23 cellular contexts compared by ENCODE assay signal in genomic region chr1:1804301-1804700, GRCh38. TPM values are rescaled to one million over a fixed set of nuclear protein-coding genes. Genes with fewer than 3 reads are reported as not detected.
DNase-seq lines count a peak whose midpoint lies in the region; ATAC-seq and TF ChIP-seq lines count a peak whose summit lies in the region.
"Had no signal": no experiment of that assay in that cellular context is flagged by ENCODE, and none has a peak within 500 bp of the region (broad histone marks: within the 10 kb centered on the region; RNA-seq: fewer than 3 reads in every experiment).

No MANE protein-coding gene starts in this region.

- no peak for ATAC-seq in natural killer cell treated with Interleukin-12 subunit alpha and Interleukin-12 subunit beta and Interleukin-15 and Interleukin-18, amount 100 ng/mL, for 72 hours
- ATAC-seq in natural killer cell, result no peak
- ATAC-seq: A549, HCT116, K562 had no signal

- intact Hi-C loops in natural killer cell (cut with micrococcal nuclease), result no loop called here

- H3K4me1 Mint-ChIP-seq in natural killer cell treated with Interleukin-12 subunit alpha and Interleukin-12 subunit beta and Interleukin-15 and Interleukin-18, amount 100 ng/mL, for 72 hours (ENCODE audit: low read depth in 2 of 2), result peaks cover 20 to 30% of the 10 kb centered on the region in 2 donors
- H3K4me1 Mint-ChIP-seq in natural killer cell (peaks cover 26 to 28% of the 10 kb centered on the region in 2 donors), nephron progenitor cell (peaks cover 35% of the 10 kb centered on the region)
- H3K4me1 Mint-ChIP-seq in activated naive CD8-positive, alpha-beta T cell treated with anti-CD3 and anti-CD28 coated beads for 36 hours, result peaks cover 20% of the 10 kb centered on the region

- TF ChIP-seq CTCF in natural killer cell (IDR thresholded peaks at IDR 0.05), result no peak
- TF ChIP-seq CTCF in nephron progenitor cell (IDR thresholded peaks at IDR 0.05), result no peak

- no peaks in the 10 kb centered on the region for H3K9me3 Mint-ChIP-seq in natural killer cell treated with Interleukin-12 subunit alpha and Interleukin-12 subunit beta and Interleukin-15 and Interleukin-18, amount 100 ng/mL, for 72 hours
- H3K9me3 Mint-ChIP-seq in natural killer cell, result no peaks in the 10 kb centered on the region
- H3K9me3 Mint-ChIP-seq in activated naive CD8-positive, alpha-beta T cell treated with anti-CD3 and anti-CD28 coated beads for 36 hours, result no peaks in the 10 kb centered on the region
- H3K9me3 Mint-ChIP-seq in nephron progenitor cell, result no peaks in the 10 kb centered on the region
- H3K9me3 Mint-ChIP-seq: CD4-positive, CD25-positive, alpha-beta regulatory T cell had no signal

- no peak overlapping the region for H3K4me3 Mint-ChIP-seq in natural killer cell treated with Interleukin-12 subunit alpha and Interleukin-12 subunit beta and Interleukin-15 and Interleukin-18, amount 100 ng/mL, for 72 hours
- H3K4me3 Mint-ChIP-seq in natural killer cell (no peak overlapping the region), nephron progenitor cell (no peak overlapping the region)
- H3K4me3 Mint-ChIP-seq in activated naive CD8-positive, alpha-beta T cell treated with anti-CD3 and anti-CD28 coated beads for 36 hours, result no peak overlapping the region

- peaks cover 17% of the 10 kb centered on the region for H3K36me3 Mint-ChIP-seq in natural killer cell treated with Interleukin-12 subunit alpha and Interleukin-12 subunit beta and Interleukin-15 and Interleukin-18, amount 100 ng/mL, for 72 hours
- H3K36me3 Mint-ChIP-seq in natural killer cell (no peaks in the 10 kb centered on the region), nephron progenitor cell (ENCODE audit: low read depth) (peaks cover 58% of the 10 kb centered on the region)
- peaks cover 20% of the 10 kb centered on the region for H3K36me3 Mint-ChIP-seq in activated naive CD8-positive, alpha-beta T cell treated with anti-CD3 and anti-CD28 coated beads for 36 hours

- no peaks in the 10 kb centered on the region for H3K27me3 Mint-ChIP-seq in natural killer cell treated with Interleukin-12 subunit alpha and Interleukin-12 subunit beta and Interleukin-15 and Interleukin-18, amount 100 ng/mL, for 72 hours
- H3K27me3 Mint-ChIP-seq in natural killer cell (ENCODE audit: low read depth in 2 of 2) (no peaks in the 10 kb centered on the region), nephron progenitor cell (ENCODE audit: low read depth, poor library complexity) (peaks cover 6% of the 10 kb centered on the region)
- H3K27me3 Mint-ChIP-seq in activated naive CD8-positive, alpha-beta T cell treated with anti-CD3 and anti-CD28 coated beads for 36 hours, result no peaks in the 10 kb centered on the region
- H3K27me3 Mint-ChIP-seq: CD4-positive, CD25-positive, alpha-beta regulatory T cell had no signal

- no peak overlapping the region for H3K27ac Mint-ChIP-seq in natural killer cell treated with Interleukin-12 subunit alpha and Interleukin-12 subunit beta and Interleukin-15 and Interleukin-18, amount 100 ng/mL, for 72 hours
- peak overlapping the region in 1 of 2 donors; percentile 45 for H3K27ac Mint-ChIP-seq in natural killer cell
- peak overlapping the region; percentile 13 for H3K27ac Mint-ChIP-seq in activated naive CD8-positive, alpha-beta T cell treated with anti-CD3 and anti-CD28 coated beads for 36 hours
- peak overlapping the region; percentile 87 for H3K27ac Mint-ChIP-seq in nephron progenitor cell
- H3K27ac Mint-ChIP-seq: CD4-positive, CD25-positive, alpha-beta regulatory T cell had no signal

- peak; percentile 8 for DNase-seq in natural killer cell treated with Interleukin-12 subunit alpha and Interleukin-12 subunit beta and Interleukin-15 and Interleukin-18, amount 100 ng/mL, for 72 hours (ENCODE audit: low spot score)
- no peak for DNase-seq in natural killer cell
- DNase-seq in activated naive CD8-positive, alpha-beta T cell treated with anti-CD3 and anti-CD28 coated beads for 36 hours, result no peak
- no peak for DNase-seq in nephron progenitor cell
- DNase-seq in activated CD8-positive, alpha-beta memory T cell treated with anti-CD3 and anti-CD28 coated beads, Interleukin-2, amount 50 U/mL, for 4 hours, result no peak
- DNase-seq in NCI-H2081 (lab: John Stamatoyannopoulos, UW), result no peak
- DNase-seq in MV-4-11 (lab: John Stamatoyannopoulos, UW), result no peak
- DNase-seq: BE2C; CD4-positive, CD25-positive, alpha-beta regulatory T cell; COR-L47; DMS79; MG63; NCI-H1048; NCI-H1436; NCI-H187 treated with DMSO at 0.1 percent for 48 hours; NCI-H2227 treated with DMSO at 0.1 percent for 48 hours; NCI-H510A; PC-9; RPMI8226; SHP77 had no signal

RNA-seq across cellular contexts. Expression of gene NADK, which starts 26.0 kb away (rescaled TPM):
- total RNA-seq in natural killer cell treated with Interleukin-12 subunit alpha and Interleukin-12 subunit beta and Interleukin-15 and Interleukin-18, amount 100 ng/mL, for 72 hours, result 100 to 1,000 TPM in 1 of 2 donors, 10 to 100 TPM in 1; 89.1 to 145 TPM
- 100 to 1,000 TPM in 2 of 3 donors, 10 to 100 TPM in 1; 97.7 to 117 (median 112) TPM for total RNA-seq in natural killer cell
- total RNA-seq in activated naive CD8-positive, alpha-beta T cell treated with anti-CD3 and anti-CD28 coated beads for 36 hours, result 10 to 100 TPM; 74.7 to 77.1 TPM

Comparison
In these comparisons a context has a peak if more than half of its experiments do, and no peak if none do; other contexts are left out.
1. H3K27ac Mint-ChIP-seq: peak in activated naive CD8-positive, alpha-beta T cell treated with anti-CD3 and anti-CD28 coated beads for 36 hours (single experiment) and nephron progenitor cell (single experiment); none in natural killer cell treated with Interleukin-12 subunit alpha and Interleukin-12 subunit beta and Interleukin-15 and Interleukin-18, amount 100 ng/mL, for 72 hours (0 of 2).